22 cellular contexts compared by ENCODE assay signal in the genomic region with DNA sequence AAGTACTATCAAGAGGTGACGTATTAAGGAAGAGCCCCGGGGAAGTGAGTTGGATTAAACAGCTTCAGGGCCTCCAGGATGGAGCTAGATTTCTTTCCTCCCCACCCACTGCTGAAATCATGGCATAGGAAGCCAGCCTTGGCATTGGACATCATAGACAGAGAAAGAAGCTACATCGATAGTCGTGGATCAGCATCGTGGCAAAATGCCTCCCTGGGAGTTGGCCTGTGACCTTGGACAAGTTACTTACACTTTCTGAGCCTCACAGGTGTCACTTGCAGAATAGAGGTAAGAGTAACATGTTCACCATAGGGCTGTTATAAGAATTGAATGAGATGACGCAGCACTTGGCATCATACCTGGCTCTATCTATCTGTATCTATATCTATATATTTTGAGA. TPM values are rescaled to one million over a fixed set of nuclear protein-coding genes. Genes with fewer than 3 reads are reported as not detected.
DNase-seq lines count a peak whose midpoint lies in the region; ATAC-seq and TF ChIP-seq lines count a peak whose summit lies in the region.
"Had no signal": no experiment of that assay in that cellular context is flagged by ENCODE, and none has a peak within 500 bp of the region (broad histone marks: within the 10 kb centered on the region; RNA-seq: fewer than 3 reads in every experiment).

No MANE protein-coding gene starts in this region.

- intact Hi-C loops in sciatic nerve (cut with DNase I), result no loop called here

- H3K4me3 ChIP-seq in coronary artery, result no peak overlapping the region
- H3K4me3 ChIP-seq: A549; BLaER1 treated with 17β-estradiol and CSF1 and Interleukin-3, amounts not matched to agents 10 nM and 100 nM; GM12878; GM23248 had no signal

- DNase-seq in coronary artery (ENCODE audit: low spot score), result peak; percentile 53
- peak; percentile 29 for DNase-seq in left lobe of liver (ENCODE audit: low spot score)
- peak; percentile 26 for DNase-seq in sciatic nerve (ENCODE audit: low spot score)
- DNase-seq in hepatic stellate cell (ENCODE audit: low spot score), result no peak
- DNase-seq in foreskin melanocyte, result no peak
- no peak for DNase-seq in kidney glomerular epithelial cell (lab: John Stamatoyannopoulos, UW)
- DNase-seq: 8988T; ACHN; AML-193; BE2C; CD4-positive, alpha-beta T cell; CD8-positive, alpha-beta memory T cell; DMS 273 treated with DMSO at 0.1 percent for 48 hours; DMS79; EL; GDM1; GM23248; H7; HCEC 1CT had no signal

- no peak for ATAC-seq in left lobe of liver
- ATAC-seq in sciatic nerve, result no peak
- ATAC-seq: A549, GM12878 had no signal

- no peak overlapping the region for H3K27ac ChIP-seq in coronary artery
- H3K27ac ChIP-seq: A549, GM23248 had no signal

- no peak for TF ChIP-seq CTCF in coronary artery (IDR thresholded peaks at IDR 0.05)

RNA-seq across cellular contexts. Expression of a gene that starts 5.9 kb away (rescaled TPM):
- total RNA-seq in left lobe of liver, result not detected
- total RNA-seq in sciatic nerve, result 0.76 TPM
- total RNA-seq: CD4-positive, alpha-beta T cell; CD8-positive, alpha-beta memory T cell; GM12878; GM23248 had no signal

RNA-seq across cellular contexts. Expression of a gene that starts 13.5 kb away (rescaled TPM):
- 7.1 TPM for total RNA-seq in left lobe of liver
- 57.6 TPM for total RNA-seq in sciatic nerve
- total RNA-seq: CD4-positive, alpha-beta T cell; GM12878 had no signal

RNA-seq across cellular contexts. Expression of a gene that starts 45.3 kb away (rescaled TPM):
- total RNA-seq in left lobe of liver (0.68 TPM), sciatic nerve (4.0 TPM)
- total RNA-seq: GM12878 had no signal

RNA-seq across cellular contexts. Expression of a gene that starts 57.7 kb away (rescaled TPM):
- 28.0 TPM for total RNA-seq in left lobe of liver
- total RNA-seq in sciatic nerve, result 23.9 TPM

Comparison
In these comparisons a context has a peak if more than half of its experiments do, and no peak if none do; other contexts are left out.
1. DNase-seq: peak in coronary artery (single experiment), left lobe of liver (single experiment) and sciatic nerve (single experiment); none in hepatic stellate cell (single experiment), foreskin melanocyte (single experiment) and kidney glomerular epithelial cell (single experiment).